16 cellular contexts compared by ENCODE assay signal in the genomic region with DNA sequence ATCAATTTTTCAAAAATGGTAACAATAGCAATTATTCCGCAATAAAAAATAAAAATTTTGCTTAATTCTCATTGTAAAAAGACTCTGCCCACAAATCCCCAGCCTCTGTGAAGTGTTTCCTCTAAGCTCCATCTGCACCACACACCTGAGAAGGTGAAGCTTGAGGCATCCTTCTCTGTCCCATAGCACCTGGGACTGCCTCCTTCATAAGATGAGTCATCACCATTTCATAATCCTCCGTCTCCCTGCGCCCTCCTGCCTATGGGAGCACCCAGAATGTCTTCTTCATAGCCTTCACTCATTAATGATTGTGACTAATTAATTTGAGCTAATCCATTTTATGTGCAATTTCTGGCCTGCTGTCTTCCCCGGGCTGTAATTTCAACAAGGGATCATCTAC.
DNase-seq lines count a peak whose midpoint lies in the region; ATAC-seq and TF ChIP-seq lines count a peak whose summit lies in the region.
"Had no signal": no experiment of that assay in that cellular context is flagged by ENCODE, and none has a peak within 500 bp of the region (broad histone marks: within the 10 kb centered on the region; RNA-seq: fewer than 3 reads in every experiment).

No MANE protein-coding gene starts in this region.

- DNase-seq in NCI-H82 (lab: John Stamatoyannopoulos, UW) (peak; percentile 19), NCI-H82 treated with DMSO at 0.1 percent for 48 hours (lab: John Stamatoyannopoulos, UW; ENCODE audit: unreplicated experiment) (no peak), RWPE1 (ENCODE audit: low spot score) (peak; percentile 71), foreskin keratinocyte (peak; percentile 67 to 71), retina (no peak), SKM-1 (lab: John Stamatoyannopoulos, UW; ENCODE audit: unreplicated experiment) (no peak)
- DNase-seq: CD4-positive, alpha-beta memory T cell; DND-41; EL; GM23248 had no signal

- H3K27ac ChIP-seq in RWPE1, result no peak overlapping the region
- no peak overlapping the region for H3K27ac ChIP-seq in foreskin keratinocyte
- H3K27ac ChIP-seq: 22Rv1, BLaER1, GM23248, HL-60 had no signal

- peak; percentile 67 for ATAC-seq in foreskin keratinocyte
- no peak for ATAC-seq in GM18858 (IDR thresholded peaks at IDR 0.05; ENCODE audit: unreplicated experiment)
- ATAC-seq: GM12878, HepG2 had no signal

- POLR2A ChIA-PET in RWPE1 (lab: Yijun Ruan, JAX; ENCODE audit: low non-redundant PET), result no interaction called here

- peaks cover 19% of the 10 kb centered on the region for H3K4me1 ChIP-seq in foreskin keratinocyte

- no peaks in the 10 kb centered on the region for H3K27me3 ChIP-seq in foreskin keratinocyte
- H3K27me3 ChIP-seq: BLaER1 had no signal

- CTCF ChIA-PET in RWPE1 (lab: Yijun Ruan, JAX), result interaction anchor here (0.6 to 1.0 kb wide), 2 partner anchors 137 to 1711 kb away, joined by 3 read pairs; no protein-coding TSS in a partner anchor

- TF ChIP-seq CTCF in RWPE1 (conservative IDR thresholded peaks at IDR 0.05; ENCODE audit: low read depth), result no peak
- no peak for TF ChIP-seq CTCF in foreskin keratinocyte (conservative IDR thresholded peaks at IDR 0.05)

Comparison
In these comparisons a context has a peak if more than half of its experiments do, and no peak if none do; other contexts are left out.
1. DNase-seq: peak in NCI-H82 (single experiment), RWPE1 (single experiment) and foreskin keratinocyte (2 of 2); none in NCI-H82 treated with DMSO at 0.1 percent for 48 hours (single experiment), retina (single experiment) and SKM-1 (single experiment).